Comparison of ENCODE assay signal across 17 cellular contexts in genomic region chr21:26425576-26425975, GRCh38.
"Had no signal": no experiment of that assay in that cellular context is flagged by ENCODE, and none has a peak within 500 bp of the region (broad histone marks: within the 10 kb centered on the region; RNA-seq: fewer than 3 reads in every experiment).

No MANE protein-coding gene starts in this region.

- H3K36me3 ChIP-seq: cardiac muscle cell, left lung had no signal

- ATAC-seq: activated CD8-positive, alpha-beta memory T cell treated with anti-CD3 and anti-CD28 coated beads, Interleukin-2, amount 10 ng/mL, durations not matched to agents 7 days and 5 days; activated naive CD8-positive, alpha-beta T cell treated with anti-CD3 and anti-CD28 coated beads, Interleukin-2, amount 50 U/mL, for 24 hours; foreskin keratinocyte; left lung; natural killer cell; right cardiac atrium; WTC11 had no signal

- H3K27ac ChIP-seq: cardiac muscle cell, foreskin keratinocyte, left lung had no signal

- H3K9me3 Mint-ChIP-seq: activated CD4-positive, alpha-beta T cell treated with anti-CD3 and anti-CD28 coated beads, Interleukin-2, amount 10 ng/mL, durations not matched to agents 24 days and 14 days; activated naive CD8-positive, alpha-beta T cell treated with anti-CD3 and anti-CD28 coated beads, Interleukin-2, amount 50 U/mL, for 24 hours; activated T-cell treated with anti-CD3 and anti-CD28 coated beads, Interleukin-2, amount 50 U/mL, for 24 hours; memory B cell had no signal

- H3K36me3 Mint-ChIP-seq: activated CD8-positive, alpha-beta memory T cell treated with anti-CD3 and anti-CD28 coated beads, Interleukin-2, amount 10 ng/mL, durations not matched to agents 7 days and 5 days; memory B cell; natural killer cell; WTC11 had no signal

- H3K27me3 Mint-ChIP-seq: activated CD4-positive, alpha-beta T cell treated with anti-CD3 and anti-CD28 coated beads, Interleukin-2, amount 10 ng/mL, durations not matched to agents 24 days and 14 days; activated CD8-positive, alpha-beta memory T cell treated with anti-CD3 and anti-CD28 coated beads, Interleukin-2, amount 10 ng/mL, durations not matched to agents 7 days and 5 days; activated naive CD8-positive, alpha-beta T cell treated with anti-CD3 and anti-CD28 coated beads, Interleukin-2, amount 50 U/mL, for 24 hours; activated T-cell treated with anti-CD3 and anti-CD28 coated beads, Interleukin-2, amount 50 U/mL, for 24 hours had no signal

- H3K9me3 ChIP-seq: left lung had no signal

- H3K4me3 Mint-ChIP-seq: activated CD4-positive, alpha-beta T cell treated with anti-CD3 and anti-CD28 coated beads, Interleukin-2, amount 10 ng/mL, durations not matched to agents 24 days and 14 days; activated CD8-positive, alpha-beta memory T cell treated with anti-CD3 and anti-CD28 coated beads, Interleukin-2, amount 10 ng/mL, durations not matched to agents 7 days and 5 days; activated naive CD8-positive, alpha-beta T cell treated with anti-CD3 and anti-CD28 coated beads, Interleukin-2, amount 50 U/mL, for 24 hours; activated T-cell treated with anti-CD3 and anti-CD28 coated beads, Interleukin-2, amount 50 U/mL, for 24 hours; memory B cell; natural killer cell; WTC11 had no signal

- DNase-seq: activated CD4-positive, alpha-beta T cell treated with anti-CD3 and anti-CD28 coated beads, Interleukin-2, amount 10 ng/mL, durations not matched to agents 24 days and 14 days; activated CD8-positive, alpha-beta memory T cell treated with anti-CD3 and anti-CD28 coated beads, Interleukin-2, amount 10 ng/mL, durations not matched to agents 7 days and 5 days; activated gamma-delta T cell treated with Interleukin-2 at 50 U/mL for 16 hours; activated naive CD8-positive, alpha-beta T cell treated with anti-CD3 and anti-CD28 coated beads, Interleukin-2, amount 50 U/mL, for 24 hours; activated T-cell treated with anti-CD3 and anti-CD28 coated beads, Interleukin-2, amount 50 U/mL, for 24 hours; foreskin keratinocyte; head of caudate nucleus; left lung; natural killer cell; nucleus accumbens; right cardiac atrium; small intestine; substantia nigra; trophoblast cell had no signal

- H3K27me3 ChIP-seq: cardiac muscle cell, foreskin keratinocyte, left lung had no signal

- H3K4me1 Mint-ChIP-seq: activated CD4-positive, alpha-beta T cell treated with anti-CD3 and anti-CD28 coated beads, Interleukin-2, amount 10 ng/mL, durations not matched to agents 24 days and 14 days; activated CD8-positive, alpha-beta memory T cell treated with anti-CD3 and anti-CD28 coated beads, Interleukin-2, amount 10 ng/mL, durations not matched to agents 7 days and 5 days; activated naive CD8-positive, alpha-beta T cell treated with anti-CD3 and anti-CD28 coated beads, Interleukin-2, amount 50 U/mL, for 24 hours; memory B cell; natural killer cell; WTC11 had no signal

- H3K27ac Mint-ChIP-seq: activated CD4-positive, alpha-beta T cell treated with anti-CD3 and anti-CD28 coated beads, Interleukin-2, amount 10 ng/mL, durations not matched to agents 24 days and 14 days; activated CD8-positive, alpha-beta memory T cell treated with anti-CD3 and anti-CD28 coated beads, Interleukin-2, amount 10 ng/mL, durations not matched to agents 7 days and 5 days; activated naive CD8-positive, alpha-beta T cell treated with anti-CD3 and anti-CD28 coated beads, Interleukin-2, amount 50 U/mL, for 24 hours; activated T-cell treated with anti-CD3 and anti-CD28 coated beads, Interleukin-2, amount 50 U/mL, for 24 hours; memory B cell; natural killer cell; WTC11 had no signal

- H3K4me1 ChIP-seq: left lung had no signal

- H3K4me3 ChIP-seq: cardiac muscle cell, left lung had no signal
